In genomic region chr7:94393251-94393758, GRCh38 we compare ENCODE assay signal across 11 cellular contexts. TPM values are rescaled to one million over a fixed set of nuclear protein-coding genes. Genes with fewer than 3 reads are reported as not detected.
DNase-seq lines count a peak whose midpoint lies in the region; ATAC-seq and TF ChIP-seq lines count a peak whose summit lies in the region.
"Had no signal": no experiment of that assay in that cellular context is flagged by ENCODE, and none has a peak within 500 bp of the region (broad histone marks: within the 10 kb centered on the region; RNA-seq: fewer than 3 reads in every experiment).

No MANE protein-coding gene starts in this region.

- no peaks in the 10 kb centered on the region for H3K36me3 Mint-ChIP-seq in WTC11
- no peaks in the 10 kb centered on the region for H3K36me3 Mint-ChIP-seq in activated naive CD4-positive, alpha-beta T cell treated with anti-CD3 and anti-CD28 coated beads for 36 hours (ENCODE audit: low read depth)
- H3K36me3 Mint-ChIP-seq: CD14-positive monocyte had no signal

- POLR2A ChIA-PET in WTC11 (lab: Charles Lee): no interaction called here

- H3K9me3 ChIP-seq in trophoblast cell (ENCODE audit: insufficient read depth, low read depth, low read length): no peaks in the 10 kb centered on the region

- DNase-seq in WTC11 (ENCODE audit: low spot score): peak; percentile 28
- peak; percentile 36 for DNase-seq in left ventricle myocardium superior
- no peak for DNase-seq in trophoblast cell
- DNase-seq in activated naive CD4-positive, alpha-beta T cell treated with anti-CD3 and anti-CD28 coated beads for 36 hours: no peak
- DNase-seq in KBM-7: no peak
- DNase-seq in germinal center (ENCODE audit: low spot score): no peak
- no peak for DNase-seq in RPMI8226

- H3K27me3 ChIP-seq in ACC112 (ENCODE audit: insufficient read depth, low read length) (no peaks in the 10 kb centered on the region), trophoblast cell (ENCODE audit: insufficient read depth, low read length) (no peaks in the 10 kb centered on the region)

- H3K27ac ChIP-seq in ACC112 (ENCODE audit: low read depth, low read length) (peak overlapping the region; percentile 95), trophoblast cell (ENCODE audit: low read depth, low read length) (peak overlapping the region; percentile 72)

- ATAC-seq in WTC11 (peak; percentile 1; the same call in 1 of the 2 replicates), left ventricle myocardium superior (peak; percentile 8)
- ATAC-seq: GM12878 had no signal

- peaks cover 43% of the 10 kb centered on the region for H3K4me1 Mint-ChIP-seq in WTC11
- peaks cover 7% of the 10 kb centered on the region for H3K4me1 Mint-ChIP-seq in activated naive CD4-positive, alpha-beta T cell treated with anti-CD3 and anti-CD28 coated beads for 36 hours (ENCODE audit: low read depth)

- H3K14ac ChIP-seq in trophoblast cell (ENCODE audit: low read length): peak overlapping the region; percentile 77

- H3K27ac Mint-ChIP-seq in WTC11: no peak overlapping the region
- H3K27ac Mint-ChIP-seq in activated naive CD4-positive, alpha-beta T cell treated with anti-CD3 and anti-CD28 coated beads for 36 hours: no peak overlapping the region
- H3K27ac Mint-ChIP-seq: CD14-positive monocyte; stimulated activated naive CD8-positive, alpha-beta T cell treated with anti-CD3 and anti-CD28 coated beads, Interleukin-15, Interleukin-2, amounts not matched to agents 100 ng/mL and 50 ng/mL, for 24 hours had no signal

- peak overlapping the region; percentile 70 for H2BK5ac ChIP-seq in trophoblast cell (ENCODE audit: low read depth, low read length, poor library complexity)

- CTCF ChIA-PET in WTC11 (lab: Charles Lee): interaction anchor here (6.2 kb wide), 1 partner anchor 105 kb away, joined by 380 read pairs; no protein-coding TSS in a partner anchor
- CTCF ChIA-PET in activated naive CD4-positive, alpha-beta T cell treated with anti-CD3 and anti-CD28 coated beads for 36 hours (lab: Charles Lee): no interaction called here

- WGBS in trophoblast cell (ENCODE audit: extremely low coverage, insufficient coverage, insufficient read length): no CpG with 5 or more reads among the region's 16 CpGs

- H3K18ac ChIP-seq in trophoblast cell (ENCODE audit: low read length): peak overlapping the region; percentile 27

- H3K79me2 ChIP-seq in ACC112 (ENCODE audit: control insufficient read depth, insufficient read depth, low read length, unreplicated experiment): peaks cover 37% of the 10 kb centered on the region
- peaks cover 6% of the 10 kb centered on the region for H3K79me2 ChIP-seq in trophoblast cell (ENCODE audit: control insufficient read depth, insufficient read depth, low read length, poor library complexity)

- H3K9ac ChIP-seq in trophoblast cell (ENCODE audit: low read length): no peak overlapping the region

- peaks cover 27% of the 10 kb centered on the region for H3K4me1 ChIP-seq in ACC112 (ENCODE audit: control insufficient read depth, insufficient read depth, low read length, unreplicated experiment)
- H3K4me1 ChIP-seq in trophoblast cell (ENCODE audit: control insufficient read depth in 1 of 2, insufficient read depth in 2 of 2, low read length in 2 of 2): peaks cover 10 to 13% of the 10 kb centered on the region in 2 experiments

- H2BK12ac ChIP-seq in trophoblast cell (ENCODE audit: low read length): peak overlapping the region; percentile 81

- peak overlapping the region; percentile 93 for H4K91ac ChIP-seq in trophoblast cell (ENCODE audit: low read depth, low read length)

- H3K4me2 ChIP-seq in trophoblast cell (ENCODE audit: low read length): peak overlapping the region; percentile 49

- no peak for TF ChIP-seq CTCF in WTC11 (IDR thresholded peaks at IDR 0.05)

- H3K36me3 ChIP-seq in ACC112 (ENCODE audit: insufficient read depth, low read length) (peaks cover 15% of the 10 kb centered on the region), trophoblast cell (ENCODE audit: control insufficient read depth in 1 of 2, insufficient read depth in 2 of 2, low read length in 2 of 2) (no peaks in the 10 kb centered on the region)

- peak overlapping the region; percentile 22 for H4K12ac ChIP-seq in trophoblast cell (ENCODE audit: low read depth, low read length)

- H3K4me3 ChIP-seq in ACC112 (ENCODE audit: low read depth, low read length) (peak overlapping the region; percentile 93), trophoblast cell (ENCODE audit: low read depth, low read length) (no peak overlapping the region)
- H3K4me3 ChIP-seq: GM12878 had no signal

- H3K27me3 Mint-ChIP-seq in WTC11 (ENCODE audit: low read depth): peaks cover 7% of the 10 kb centered on the region
- peaks cover 45% of the 10 kb centered on the region for H3K27me3 Mint-ChIP-seq in activated naive CD4-positive, alpha-beta T cell treated with anti-CD3 and anti-CD28 coated beads for 36 hours (ENCODE audit: low read depth)

- H3K4ac ChIP-seq in trophoblast cell (ENCODE audit: low read depth, low read length): peak overlapping the region; percentile 43

- peak overlapping the region; percentile 65 for H2AK5ac ChIP-seq in trophoblast cell (ENCODE audit: low read length)

- H4K8ac ChIP-seq in trophoblast cell (ENCODE audit: low read depth, low read length): peak overlapping the region; percentile 68

- peak overlapping the region; percentile 43 for H2AFZ ChIP-seq in ACC112 (ENCODE audit: low read length, unreplicated experiment)
- H2AFZ ChIP-seq in trophoblast cell (ENCODE audit: insufficient read depth, low read length, poor library complexity): peak overlapping the region; percentile 38

- no peak overlapping the region for H3K23ac ChIP-seq in trophoblast cell (ENCODE audit: low read length)

- H3K79me1 ChIP-seq in trophoblast cell (ENCODE audit: low read length): peaks cover 27% of the 10 kb centered on the region

- H3K4me3 Mint-ChIP-seq in WTC11: peak overlapping the region; percentile 87
- no peak overlapping the region for H3K4me3 Mint-ChIP-seq in activated naive CD4-positive, alpha-beta T cell treated with anti-CD3 and anti-CD28 coated beads for 36 hours
- H3K4me3 Mint-ChIP-seq: stimulated activated naive CD8-positive, alpha-beta T cell treated with anti-CD3 and anti-CD28 coated beads, Interleukin-15, Interleukin-2, amounts not matched to agents 100 ng/mL and 50 ng/mL, for 24 hours had no signal

- intact Hi-C loops in left ventricle myocardium superior (cut with micrococcal nuclease): no loop called here
- intact Hi-C loops in activated naive CD4-positive, alpha-beta T cell treated with anti-CD3 and anti-CD28 coated beads for 36 hours (cut with micrococcal nuclease): loop anchor here (10.0 kb wide), 1 partner anchor 599 kb away; no protein-coding TSS in a partner anchor

- H2BK120ac ChIP-seq in trophoblast cell (ENCODE audit: insufficient read depth, low read length, poor library complexity): peak overlapping the region; percentile 49

- no peaks in the 10 kb centered on the region for H3K9me3 Mint-ChIP-seq in WTC11
- no peaks in the 10 kb centered on the region for H3K9me3 Mint-ChIP-seq in activated naive CD4-positive, alpha-beta T cell treated with anti-CD3 and anti-CD28 coated beads for 36 hours
- H3K9me3 Mint-ChIP-seq: stimulated activated naive CD8-positive, alpha-beta T cell treated with anti-CD3 and anti-CD28 coated beads, Interleukin-15, Interleukin-2, amounts not matched to agents 100 ng/mL and 50 ng/mL, for 24 hours had no signal

- in situ Hi-C loops in KBM-7 (cut with MboI; ENCODE audit: low pct_unique_long_range_greater_than_20kb, low sequenced_read_pairs): no loop called here

TF ChIP-seq in WTC11, 78 proteins besides CTCF, POLR2A, EP300 and RAD21:
- TF ChIP-seq ZMAT4 (CRISPR knock-in tag; IDR thresholded peaks at IDR 0.05) (no peak), NR1H2 (CRISPR knock-in tag; IDR thresholded peaks at IDR 0.05) (no peak), ZNF396 (CRISPR knock-in tag; IDR thresholded peaks at IDR 0.05; ENCODE audit: borderline replicate concordance) (no peak), TEAD4 (CRISPR knock-in tag; IDR thresholded peaks at IDR 0.05) (0 out of 2 replicates have a peak, but pooled peaks have one; percentile 65), CBFB (CRISPR knock-in tag; IDR thresholded peaks at IDR 0.05; ENCODE audit: low read depth) (no peak), HMGA2 (CRISPR knock-in tag; IDR thresholded peaks at IDR 0.05) (no peak), ESRRA (CRISPR knock-in tag; IDR thresholded peaks at IDR 0.05; ENCODE audit: borderline replicate concordance) (no peak)
- TF ChIP-seq, protein P1, sequence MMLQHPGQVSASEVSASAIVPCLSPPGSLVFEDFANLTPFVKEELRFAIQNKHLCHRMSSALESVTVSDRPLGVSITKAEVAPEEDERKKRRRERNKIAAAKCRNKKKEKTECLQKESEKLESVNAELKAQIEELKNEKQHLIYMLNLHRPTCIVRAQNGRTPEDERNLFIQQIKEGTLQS (CRISPR knock-in tag; conservative IDR thresholded peaks at IDR 0.05): no peak
- TF ChIP-seq, protein P2, sequence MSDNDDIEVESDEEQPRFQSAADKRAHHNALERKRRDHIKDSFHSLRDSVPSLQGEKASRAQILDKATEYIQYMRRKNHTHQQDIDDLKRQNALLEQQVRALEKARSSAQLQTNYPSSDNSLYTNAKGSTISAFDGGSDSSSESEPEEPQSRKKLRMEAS (CRISPR knock-in tag; IDR thresholded peaks at IDR 0.05): peak; percentile 23; the same call in 1 of the 2 replicates
- TF ChIP-seq, protein P3, sequence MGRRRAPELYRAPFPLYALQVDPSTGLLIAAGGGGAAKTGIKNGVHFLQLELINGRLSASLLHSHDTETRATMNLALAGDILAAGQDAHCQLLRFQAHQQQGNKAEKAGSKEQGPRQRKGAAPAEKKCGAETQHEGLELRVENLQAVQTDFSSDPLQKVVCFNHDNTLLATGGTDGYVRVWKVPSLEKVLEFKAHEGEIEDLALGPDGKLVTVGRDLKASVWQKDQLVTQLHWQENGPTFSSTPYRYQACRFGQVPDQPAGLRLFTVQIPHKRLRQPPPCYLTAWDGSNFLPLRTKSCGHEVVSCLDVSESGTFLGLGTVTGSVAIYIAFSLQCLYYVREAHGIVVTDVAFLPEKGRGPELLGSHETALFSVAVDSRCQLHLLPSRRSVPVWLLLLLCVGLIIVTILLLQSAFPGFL (CRISPR knock-in tag; IDR thresholded peaks at IDR 0.05; ENCODE audit: borderline replicate concordance): no peak

RNA-seq across cellular contexts. Expression of gene COL1A2, which starts 1.4 kb away (rescaled TPM):
- total RNA-seq in WTC11 (2021): 81.2 to 96.6 TPM (median 88.1 TPM) in 3 replicates
- 78.1 TPM for total RNA-seq in left ventricle myocardium superior
- polyA plus RNA-seq in trophoblast cell (2013): 701 and 725 TPM in 2 replicates
- total RNA-seq in activated naive CD4-positive, alpha-beta T cell treated with anti-CD3 and anti-CD28 coated beads for 36 hours: under 1 TPM; 0.26 to 0.35 TPM
- polyA plus RNA-seq: CD14-positive monocyte had no signal

Comparison
In these comparisons a context has a peak if more than half of its experiments do, and no peak if none do; other contexts are left out.
1. DNase-seq: peak in WTC11 (single experiment) and left ventricle myocardium superior (single experiment); none in trophoblast cell (0 of 2), activated naive CD4-positive, alpha-beta T cell treated with anti-CD3 and anti-CD28 coated beads for 36 hours (single experiment), KBM-7 (single experiment), germinal center (single experiment) and RPMI8226 (single experiment).
2. RNA of gene COL1A2, which starts 1.4 kb away (total RNA-seq): 81.2 to 96.6 TPM in WTC11 and 78.1 TPM in left ventricle myocardium superior (single experiment); 0.26 to 0.35 TPM in activated naive CD4-positive, alpha-beta T cell treated with anti-CD3 and anti-CD28 coated beads for 36 hours; every median in the first group is over 10 times any median in the second.